ENCODE assay signal across 8 cellular contexts in the genomic region with DNA sequence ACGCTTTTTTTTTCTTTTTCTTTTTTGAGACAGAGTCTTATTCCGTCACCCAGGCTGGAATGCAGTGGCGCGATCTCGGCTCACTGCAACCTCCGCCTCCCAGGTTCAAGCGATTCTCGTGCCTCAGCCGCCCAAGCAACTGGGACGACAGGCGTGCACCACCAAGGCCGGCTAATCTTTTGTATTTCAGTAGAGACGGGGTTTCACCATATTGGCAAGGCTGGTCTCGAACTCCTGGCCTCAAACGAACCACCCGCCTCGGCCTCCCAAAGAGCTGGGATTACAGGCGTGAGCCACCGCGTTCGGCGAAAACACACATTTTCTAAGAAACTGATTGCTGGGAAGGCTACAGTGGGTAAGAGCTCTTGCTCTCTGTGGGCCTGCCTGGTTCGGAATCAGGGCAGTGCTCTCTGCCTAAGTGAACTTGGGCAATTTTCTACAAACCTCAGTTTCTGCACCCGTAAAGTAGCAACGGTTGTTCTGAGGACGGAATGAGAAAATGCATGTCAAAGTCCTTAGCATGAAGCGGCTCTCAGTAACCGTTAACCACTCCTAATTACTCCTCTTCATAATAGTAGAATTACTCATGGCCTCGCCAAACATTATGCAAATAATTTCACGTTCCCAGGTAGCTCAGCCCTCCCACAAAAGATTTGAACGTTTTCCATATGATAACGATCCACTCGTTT. TPM values are rescaled to one million over a fixed set of nuclear protein-coding genes. Genes with fewer than 3 reads are reported as not detected.
DNase-seq lines count a peak whose midpoint lies in the region; ATAC-seq and TF ChIP-seq lines count a peak whose summit lies in the region.

No MANE protein-coding gene starts in this region.

- 82% methylated on average over 29 of the region's 33 CpGs for WGBS in mammary epithelial cell (ENCODE audit: low coverage, missing lambda C conversion rate)

- H3K4me3 Mint-ChIP-seq in naive B cell: peak overlapping the region; percentile 92 to 99 (median 98)

- peaks cover 32 to 38% (median 36%) of the 10 kb centered on the region in 3 donors for H3K4me1 Mint-ChIP-seq in naive B cell

- H3K27me3 ChIP-seq in mammary epithelial cell (ENCODE audit: insufficient read depth, low read length): no peaks in the 10 kb centered on the region

- peaks cover 20% of the 10 kb centered on the region for H3K4me1 ChIP-seq in mammary epithelial cell (ENCODE audit: insufficient read depth, low read length)

- H3K9me3 ChIP-seq in mammary epithelial cell (replicated peaks; ENCODE audit: insufficient read depth, low read length): no peaks in the 10 kb centered on the region

- H3K4me3 ChIP-seq in GM12864 (ENCODE audit: low read depth, low read length) (peak overlapping the region; percentile 94), mammary epithelial cell (replicated peaks in 1 of 3; ENCODE audit: insufficient read depth in 1 of 3, low read depth in 2 of 3, low read length in 3 of 3) (peak overlapping the region; percentile 58 to 79 (median 62))

- ATAC-seq in HG03442 (IDR thresholded peaks at IDR 0.05; ENCODE audit: unreplicated experiment) (peak; percentile 17), naive B cell (ENCODE audit: low read depth in 2 of 2) (no peak)

- H3K36me3 ChIP-seq in mammary epithelial cell (ENCODE audit: insufficient read depth, low read length): peaks cover 9% of the 10 kb centered on the region

- no peaks in the 10 kb centered on the region for H4K20me1 ChIP-seq in mammary epithelial cell (ENCODE audit: insufficient read depth, low read length)

- CTCF ChIA-PET in mammary epithelial cell (lab: Charles Lee; ENCODE audit: low non-redundant PET): no interaction called here

- H3K36me3 Mint-ChIP-seq in naive B cell: peaks cover 0 to 11% of the 10 kb centered on the region in 2 donors

- peak overlapping the region; percentile 96 to 98 (median 97) for H3K27ac Mint-ChIP-seq in naive B cell

- dilution Hi-C loops in mammary epithelial cell (cut with HindIII; ENCODE audit: low sequenced_read_pairs): no loop called here

- in situ Hi-C loops in mammary epithelial cell (cut with MboI; ENCODE audit: low sequenced_read_pairs in 2 of 2): no loop called here

- no peaks in the 10 kb centered on the region for H3K9me3 Mint-ChIP-seq in naive B cell

- TF ChIP-seq CTCF in GM12864 (IDR thresholded peaks at IDR 0.05; ENCODE audit: low read depth, low read length, missing control alignments) (no peak), mammary epithelial cell (conservative IDR thresholded peaks at IDR 0.05 in 1 of 2, IDR thresholded peaks at IDR 0.05 in 1 of 2; ENCODE audit: extremely low read depth in 1 of 2, insufficient read depth in 1 of 2, low read depth in 1 of 2, low read length in 2 of 2) (no peak)

- H2AFZ ChIP-seq in mammary epithelial cell (ENCODE audit: low read depth, low read length): peak overlapping the region; percentile 93

- TSS peak; percentile 41 for BruUV-seq in mammary epithelial cell (replicated peaks; lab: Mats Ljungman, UMichigan)

- H3K27me3 Mint-ChIP-seq in naive B cell: no peaks in the 10 kb centered on the region

- intact Hi-C loops in mammary epithelial cell (cut with micrococcal nuclease): no loop called here

- peak overlapping the region; percentile 98 for H3K27ac ChIP-seq in mammary epithelial cell (ENCODE audit: insufficient read depth, low read depth, low read length)

- no peak for DNase-seq in GM12864 (ENCODE audit: low read depth)
- DNase-seq in mammary epithelial cell: no peak
- no peak for DNase-seq in naive B cell
- DNase-seq in cerebellar nuclear complex (lab: John Stamatoyannopoulos, UW): no peak
- DNase-seq in Ammon's horn (ENCODE audit: low spot score): no peak
- no peak for DNase-seq in COLO668 (lab: John Stamatoyannopoulos, UW; ENCODE audit: unreplicated experiment)
- no peak for DNase-seq in NCI-H524 (lab: John Stamatoyannopoulos, UW)

- peak overlapping the region; percentile 96 for H3K9ac ChIP-seq in mammary epithelial cell (ENCODE audit: insufficient read depth, low read length)

- H3K79me2 ChIP-seq in mammary epithelial cell (ENCODE audit: insufficient read depth, low read length): peaks cover 43% of the 10 kb centered on the region

- peak overlapping the region; percentile 88 for H3K4me2 ChIP-seq in mammary epithelial cell (ENCODE audit: insufficient read depth, low read depth, low read length)

RNA-seq across cellular contexts. Expression of gene PMAIP1, which starts 1.0 kb away (rescaled TPM):
- total RNA-seq in mammary epithelial cell: 10 to 100 TPM; 17.8 to 34.3 TPM
- polyA plus RNA-seq in mammary epithelial cell (14.4 TPM), naive B cell (ENCODE audit: low read depth in 6 of 6) (100 to 1,000 TPM in 5 of 6 donors, 10 to 100 TPM in 1; 94.5 to 224 (median 158) TPM)
- polyA minus RNA-seq in mammary epithelial cell: 4.2 TPM
